Comparison of ENCODE assay signal across 6 cellular contexts in genomic region chr12:56115329-56115728, GRCh38. TPM values are rescaled to one million over a fixed set of nuclear protein-coding genes. Genes with fewer than 3 reads are reported as not detected.
A peak's percentile ranks its signal among the peaks of the same experiment; 100 is the strongest.
DNase-seq lines count a peak whose midpoint lies in the region; ATAC-seq lines count a peak whose summit lies in the region.

No MANE protein-coding gene starts in this region.

- H2BK15ac ChIP-seq in mesendoderm (replicated peaks; ENCODE audit: low read depth), result no peak overlapping the region

- peaks cover 11% of the 10 kb centered on the region for H3K79me2 ChIP-seq in mesendoderm (ENCODE audit: control insufficient read depth, insufficient read depth, low read length)

- no peak overlapping the region for H3K27ac ChIP-seq in mesendoderm (ENCODE audit: low read depth, low read length)

- H3K9me3 Mint-ChIP-seq in activated naive CD8-positive, alpha-beta T cell (ENCODE audit: low read depth), result no peaks in the 10 kb centered on the region

- peaks cover 16% of the 10 kb centered on the region for H3K36me3 ChIP-seq in mesendoderm (ENCODE audit: control insufficient read depth, insufficient read depth, low read length)

- peak overlapping the region; percentile 64 for H3K9ac ChIP-seq in mesendoderm (ENCODE audit: low read length)

- no peak overlapping the region for H3K23ac ChIP-seq in mesendoderm (ENCODE audit: low read length)

- peak overlapping the region; percentile 84 for H3K18ac ChIP-seq in mesendoderm (ENCODE audit: low read length)

- no peak overlapping the region for H4K5ac ChIP-seq in mesendoderm (ENCODE audit: low read length)

- H2BK120ac ChIP-seq in mesendoderm (ENCODE audit: low read depth, low read length), result no peak overlapping the region

- peaks cover 7% of the 10 kb centered on the region for H3K4me1 ChIP-seq in mesendoderm (ENCODE audit: control insufficient read depth, low read depth, low read length)

- peak overlapping the region; percentile 97 for H3K4me3 Mint-ChIP-seq in activated naive CD8-positive, alpha-beta T cell

- H4K8ac ChIP-seq in mesendoderm (ENCODE audit: low read depth, low read length), result no peak overlapping the region

- peaks cover 33% of the 10 kb centered on the region for H3K4me1 Mint-ChIP-seq in activated naive CD8-positive, alpha-beta T cell (ENCODE audit: low read depth)

- ATAC-seq in GM18909 (IDR thresholded peaks at IDR 0.05; ENCODE audit: poor library complexity, unreplicated experiment), result no peak
- no peak for ATAC-seq in HG03442 (IDR thresholded peaks at IDR 0.05; ENCODE audit: unreplicated experiment)
- ATAC-seq in HG02973 (IDR thresholded peaks at IDR 0.05; ENCODE audit: unreplicated experiment), result no peak

- WGBS in mesendoderm (ENCODE audit: extremely low coverage, insufficient coverage, low lambda C conversion rate), result no CpG with 5 or more reads among the region's 10 CpGs

- H3K79me1 ChIP-seq in mesendoderm (ENCODE audit: low read length), result no peaks in the 10 kb centered on the region

- no peak overlapping the region for H3K4ac ChIP-seq in mesendoderm (ENCODE audit: low read depth, low read length)

- peak overlapping the region; percentile 89 for H3K56ac ChIP-seq in mesendoderm (ENCODE audit: low read length)

- peak overlapping the region; percentile 99 for H3K27ac Mint-ChIP-seq in activated naive CD8-positive, alpha-beta T cell

- peak overlapping the region; percentile 95 for H3K4me3 ChIP-seq in GM08714 (ENCODE audit: low read length)
- no peak overlapping the region for H3K4me3 ChIP-seq in mesendoderm (ENCODE audit: low read length)

- H3K4me2 ChIP-seq in mesendoderm (ENCODE audit: low read length), result peak overlapping the region; percentile 20

- no peaks in the 10 kb centered on the region for H3K27me3 Mint-ChIP-seq in activated naive CD8-positive, alpha-beta T cell

- peak; percentile 51 for DNase-seq in mesendoderm

- H2BK5ac ChIP-seq in mesendoderm (ENCODE audit: low read length), result no peak overlapping the region

- H3K36me3 Mint-ChIP-seq in activated naive CD8-positive, alpha-beta T cell, result peaks cover 22% of the 10 kb centered on the region

- H3K27me3 ChIP-seq in mesendoderm (ENCODE audit: insufficient read depth, low read length, poor library complexity), result no peaks in the 10 kb centered on the region

- no peak overlapping the region for H2AK5ac ChIP-seq in mesendoderm (ENCODE audit: low read length)

RNA-seq across cellular contexts. Expression of gene RPL41, which starts 1.1 kb away (rescaled TPM):
- polyA plus RNA-seq in mesendoderm (2013, experiment 1 of 2), result 13,921 TPM
- polyA plus RNA-seq in mesendoderm (2013, experiment 2 of 2), result 13,663 TPM

RNA-seq across cellular contexts. Expression of gene ZC3H10, which starts 2.7 kb away (rescaled TPM):
- 2.1 TPM for polyA plus RNA-seq in mesendoderm (2013, experiment 1 of 2)
- 2.1 TPM for polyA plus RNA-seq in mesendoderm (2013, experiment 2 of 2)

RNA-seq across cellular contexts. Expression of gene PA2G4, which starts 11.0 kb away (rescaled TPM):
- 327 TPM for polyA plus RNA-seq in mesendoderm (2013, experiment 1 of 2)
- 330 TPM for polyA plus RNA-seq in mesendoderm (2013, experiment 2 of 2)

RNA-seq across cellular contexts. Expression of gene ESYT1, which starts 12.7 kb away (rescaled TPM):
- polyA plus RNA-seq in mesendoderm (2013, experiment 1 of 2), result 55.9 TPM
- 55.7 TPM for polyA plus RNA-seq in mesendoderm (2013, experiment 2 of 2)

RNA-seq across cellular contexts. Expression of gene ERBB3, which starts 35.4 kb away (rescaled TPM):
- 29.3 TPM for polyA plus RNA-seq in mesendoderm (2013, experiment 1 of 2)
- 30.6 TPM for polyA plus RNA-seq in mesendoderm (2013, experiment 2 of 2)
